Comparison of ENCODE assay signal across 8 cellular contexts in the genomic region with DNA sequence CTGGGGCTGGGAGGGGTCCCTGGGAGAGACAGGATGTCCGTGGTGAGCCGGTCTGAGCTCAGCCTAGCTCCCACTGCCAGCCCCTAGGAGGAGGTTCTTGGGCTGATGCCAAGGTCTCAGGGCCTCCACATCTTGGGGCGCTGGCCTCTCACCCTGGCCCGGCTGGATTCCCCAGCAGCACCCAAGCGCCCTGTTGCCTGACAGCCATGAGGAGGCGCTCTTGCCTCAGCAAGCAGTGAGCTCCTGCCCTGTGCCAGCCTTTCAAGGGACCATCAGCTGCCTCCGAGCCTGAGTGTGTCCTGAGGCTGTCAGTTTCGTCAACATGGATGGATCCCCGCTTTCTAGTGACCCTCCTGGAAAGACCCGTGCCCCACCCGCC.
A peak's percentile ranks its signal among the peaks of the same experiment; 100 is the strongest.
DNase-seq lines count a peak whose midpoint lies in the region; TF ChIP-seq lines count a peak whose summit lies in the region.

No MANE protein-coding gene starts in this region.

- H3K4me3 ChIP-seq in GM12865 (ENCODE audit: low read depth, low read length) (no peak overlapping the region), choroid plexus epithelial cell (ENCODE audit: low read depth, low read length) (no peak overlapping the region)

- DNase-seq in GM12865 (ENCODE audit: low read depth) = peak; percentile 23
- DNase-seq in MV-4-11 (lab: John Stamatoyannopoulos, UW) = peak; percentile 43
- peak; percentile 46 for DNase-seq in choroid plexus epithelial cell (ENCODE audit: low read depth)
- peak; percentile 34 for DNase-seq in pons (ENCODE audit: low spot score)
- DNase-seq in NCI-H187 (lab: John Stamatoyannopoulos, UW) = no peak
- no peak for DNase-seq in NCI-H1436 treated with DMSO at 0.1 percent for 48 hours (lab: John Stamatoyannopoulos, UW)
- no peak for DNase-seq in LoVo (ENCODE audit: low spot score)
- no peak for DNase-seq in NOMO-1 treated with dmso at 0.1 percent for 144 hours (lab: John Stamatoyannopoulos, UW; ENCODE audit: unreplicated experiment)

- TF ChIP-seq CTCF in GM12865 (IDR thresholded peaks at IDR 0.05; ENCODE audit: insufficient read depth, low read depth, low read length, missing control alignments) = peak; percentile 33
- peak; percentile 59 for TF ChIP-seq CTCF in choroid plexus epithelial cell (conservative IDR thresholded peaks at IDR 0.05; ENCODE audit: low read depth, low read length)

Comparison
In these comparisons a context has a peak if more than half of its experiments do, and no peak if none do; other contexts are left out.
1. DNase-seq: peak in GM12865 (single experiment), MV-4-11 (single experiment), choroid plexus epithelial cell (single experiment) and pons (single experiment); none in NCI-H187 (0 of 2), NCI-H1436 treated with DMSO at 0.1 percent for 48 hours (single experiment), LoVo (single experiment) and NOMO-1 treated with dmso at 0.1 percent for 144 hours (single experiment).